8 cellular contexts compared by ENCODE assay signal in genomic region chr12:2035421-2036080, GRCh38.
DNase-seq lines count a peak whose midpoint lies in the region; ATAC-seq, FAIRE-seq and TF ChIP-seq lines count a peak whose summit lies in the region.

No MANE protein-coding gene starts in this region.

- FAIRE-seq in urothelium cell line (lab: Jason Lieb, UNC): no peak

- H3K27ac ChIP-seq in SK-N-MC (no peak overlapping the region), skin epidermis (no peak overlapping the region)

- DNase-seq in HFF-Myc (ENCODE audit: extremely low read depth, low read depth) (no peak), SK-N-MC (ENCODE audit: low read depth, low spot score) (no peak), fibroblast of mammary gland (ENCODE audit: low read depth) (no peak), urothelium cell line (ENCODE audit: low spot score) (no peak), UCSD-AML1 (lab: John Stamatoyannopoulos, UW; ENCODE audit: unreplicated experiment) (no peak)

- H3K9me3 ChIP-seq in SK-N-MC (ENCODE audit: low read depth, low read length): no peaks in the 10 kb centered on the region

- no peak overlapping the region for H3K9ac ChIP-seq in SK-N-MC (ENCODE audit: insufficient read length)

- H3K36me3 ChIP-seq in SK-N-MC (ENCODE audit: insufficient read depth, low read length): no peaks in the 10 kb centered on the region

- TF ChIP-seq CTCF in HFF-Myc (IDR thresholded peaks at IDR 0.05; ENCODE audit: low read depth, low read length, missing control alignments) (no peak), fibroblast of mammary gland (conservative IDR thresholded peaks at IDR 0.05; ENCODE audit: control insufficient read depth, insufficient read depth, low read depth, low read length) (no peak)

- H3K4me3 ChIP-seq in HFF-Myc (replicated peaks; ENCODE audit: low read depth, low read length) (peak overlapping the region; percentile 32), SK-N-MC (peak overlapping the region; percentile 74), fibroblast of mammary gland (ENCODE audit: control insufficient read depth, low read depth, low read length) (peak overlapping the region; percentile 33), skin epidermis (peak overlapping the region in 5 of 7 experiments; percentile 5 to 20 (median 15))

- ATAC-seq in GM19023 (IDR thresholded peaks at IDR 0.05; ENCODE audit: unreplicated experiment) (no peak), GM18858 (IDR thresholded peaks at IDR 0.05; ENCODE audit: unreplicated experiment) (no peak)

Comparison
In these comparisons a context has a peak if more than half of its experiments do, and no peak if none do; other contexts are left out.
1. H3K4me3 ChIP-seq: peak in every context shown above with its lines; median percentile 74 in SK-N-MC; 33 in fibroblast of mammary gland; 32 in HFF-Myc; 15 in skin epidermis.